In genomic region chr11:73281201-73281741, GRCh38 we compare ENCODE assay signal across 23 cellular contexts. TPM values are rescaled to one million over a fixed set of nuclear protein-coding genes. Genes with fewer than 3 reads are reported as not detected.
DNase-seq lines count a peak whose midpoint lies in the region; ATAC-seq, FAIRE-seq and TF ChIP-seq lines count a peak whose summit lies in the region.
"Had no signal": no experiment of that assay in that cellular context is flagged by ENCODE, and none has a peak within 500 bp of the region (broad histone marks: within the 10 kb centered on the region; RNA-seq: fewer than 3 reads in every experiment).

No MANE protein-coding gene starts in this region.

- TF ChIP-seq POLR2A in GM12892 (IDR thresholded peaks at IDR 0.05; ENCODE audit: low read depth, low read length) = no peak

- peak; percentile 52 to 78 for ATAC-seq in left cardiac atrium
- ATAC-seq in GM21737 (IDR thresholded peaks at IDR 0.05; ENCODE audit: unreplicated experiment) = no peak
- ATAC-seq: activated CD4-positive, CD25-positive, alpha-beta regulatory T cell treated with anti-CD3 and anti-CD28 coated beads, Interleukin-2, amount 50 U/mL, for 24 hours had no signal

- no peak overlapping the region for H3K4me3 ChIP-seq in rectal smooth muscle tissue (ENCODE audit: low read length)
- H3K4me3 ChIP-seq: dorsolateral prefrontal cortex, HAP-1, MG63, uterus had no signal

- intact Hi-C loops in CD14-positive monocyte (cut with micrococcal nuclease) (no loop called here), left cardiac atrium (cut with DNase I) (no loop called here)

- H3K9ac ChIP-seq in rectal smooth muscle tissue (ENCODE audit: low read length) = no peak overlapping the region

- H3K27me3 Mint-ChIP-seq in CD14-positive monocyte (ENCODE audit: low read depth in 3 of 3) = peaks cover 3 to 10% (median 4%) of the 10 kb centered on the region in 3 donors
- H3K27me3 Mint-ChIP-seq: IgD-negative memory B cell had no signal

- H3K36me3 Mint-ChIP-seq in CD14-positive monocyte = peaks cover 9 to 19% of the 10 kb centered on the region in 2 donors
- H3K36me3 Mint-ChIP-seq: CD4-positive, alpha-beta memory T cell; IgD-negative memory B cell had no signal

- no peak overlapping the region for H3K4me3 Mint-ChIP-seq in CD14-positive monocyte
- H3K4me3 Mint-ChIP-seq: CD4-positive, alpha-beta memory T cell; IgD-negative memory B cell had no signal

- peak overlapping the region; percentile 53 to 94 (median 92) for H3K27ac Mint-ChIP-seq in CD14-positive monocyte
- H3K27ac Mint-ChIP-seq: IgD-negative memory B cell had no signal

- TF ChIP-seq CTCF in CD14-positive monocyte (IDR thresholded peaks at IDR 0.05) = no peak

- no peaks in the 10 kb centered on the region for H3K27me3 ChIP-seq in rectal smooth muscle tissue (ENCODE audit: control insufficient read depth, insufficient read depth, low read length)
- H3K27me3 ChIP-seq: dorsolateral prefrontal cortex, MG63, uterus had no signal

- peak overlapping the region; percentile 35 for H3K27ac ChIP-seq in rectal smooth muscle tissue (ENCODE audit: low read depth, low read length)
- H3K27ac ChIP-seq: dorsolateral prefrontal cortex, uterus had no signal

- DNase-seq in CD14-positive monocyte (ENCODE audit: low spot score) (no peak), NCI-H69 (lab: John Stamatoyannopoulos, UW) (peak; percentile 15), left cardiac atrium (peak; percentile 27), KBM-7 (no peak), GM12892 (ENCODE audit: insufficient read length) (no peak), ureter (ENCODE audit: low spot score) (no peak)
- DNase-seq: activated naive CD4-positive, alpha-beta T cell treated with anti-CD3 and anti-CD28 coated beads, Interleukin-2, amount 50 U/mL, for 16 hours; activated T-cell treated with anti-CD3 and anti-CD28 coated beads, Interleukin-2, amount 50 U/mL, for 1 hour; caudate nucleus; CD4-positive, alpha-beta memory T cell; GDM1; MG63; NCI-H1436; NCI-H2107; NCI-H510A treated with DMSO at 0.1 percent for 48 hours; uterus had no signal

- no peak for FAIRE-seq in GM12892 (lab: Jason Lieb, UNC)
- FAIRE-seq: endothelial cell of umbilical vein had no signal

- in situ Hi-C loops in KBM-7 (cut with MboI; ENCODE audit: low pct_unique_long_range_greater_than_20kb, low sequenced_read_pairs) = no loop called here

- H3K9me3 Mint-ChIP-seq in CD14-positive monocyte = peaks cover 0 to 3% (median 0%) of the 10 kb centered on the region in 7 donors
- H3K9me3 Mint-ChIP-seq: CD4-positive, alpha-beta memory T cell; IgD-negative memory B cell had no signal

- H3K36me3 ChIP-seq in rectal smooth muscle tissue (ENCODE audit: control insufficient read depth, insufficient read depth, low read length) = no peaks in the 10 kb centered on the region
- H3K36me3 ChIP-seq: HAP-1, MG63, uterus had no signal

- H3K4me1 Mint-ChIP-seq in CD14-positive monocyte = peaks cover 64% of the 10 kb centered on the region
- H3K4me1 Mint-ChIP-seq: CD4-positive, alpha-beta memory T cell had no signal

- H3K4me1 ChIP-seq in rectal smooth muscle tissue (ENCODE audit: control insufficient read depth, insufficient read depth, low read length) = no peaks in the 10 kb centered on the region
- H3K4me1 ChIP-seq: HAP-1, uterus had no signal

RNA-seq across cellular contexts. Expression of gene P2RY6, which starts 9.1 kb away (rescaled TPM):
- 1 to 10 TPM; 1.7 to 5.1 TPM for polyA plus RNA-seq in CD14-positive monocyte
- 1 to 10 TPM; 2.0 to 4.4 TPM for total RNA-seq in left cardiac atrium
- polyA plus RNA-seq in GM12892 (2012; ENCODE audit: missing spikeins) = 0.13 TPM
- 2.2 TPM for total RNA-seq in ureter
- total RNA-seq: endothelial cell of umbilical vein had no signal
- polyA plus RNA-seq: CD4-positive, alpha-beta memory T cell; IgD-negative memory B cell had no signal

RNA-seq across cellular contexts. Expression of gene ARHGEF17, which starts 26.8 kb away (rescaled TPM):
- polyA plus RNA-seq in CD14-positive monocyte = under 1 TPM; 0.16 to 0.55 TPM
- total RNA-seq in left cardiac atrium (10 to 100 TPM; 42.2 to 53.2 TPM), ureter (71.5 TPM)
- polyA plus RNA-seq in GM12892 (2012; ENCODE audit: missing spikeins) = 8.9 TPM
- polyA plus RNA-seq: CD4-positive, alpha-beta memory T cell; IgD-negative memory B cell had no signal

Comparison
In these comparisons a context has a peak if more than half of its experiments do, and no peak if none do; other contexts are left out.
1. DNase-seq: peak in NCI-H69 (single experiment) and left cardiac atrium (single experiment); none in CD14-positive monocyte (single experiment), KBM-7 (single experiment), GM12892 (single experiment) and ureter (single experiment).